8 cellular contexts compared by ENCODE assay signal in genomic region chr2:134253804-134254203, GRCh38. TPM values are rescaled to one million over a fixed set of nuclear protein-coding genes. Genes with fewer than 3 reads are reported as not detected.
A peak's percentile ranks its signal among the peaks of the same experiment; 100 is the strongest.
DNase-seq lines count a peak whose midpoint lies in the region; ATAC-seq and TF ChIP-seq lines count a peak whose summit lies in the region.

Gene MGAT5, plus strand, starts transcription at chr2:134254072. Its CDS starts 332 bp downstream, at chr2:134254404.

- TF ChIP-seq CTCF in esophagus squamous epithelium (IDR thresholded peaks at IDR 0.05) (no peak), coronary artery (IDR thresholded peaks at IDR 0.05) (no peak)

- WGBS in esophagus squamous epithelium, 2 donors: 28 to 37% methylated on average over 4 of the region's 4 CpGs

- no peaks in the 10 kb centered on the region for H3K36me3 ChIP-seq in esophagus squamous epithelium
- H3K36me3 ChIP-seq in rectal smooth muscle tissue (ENCODE audit: control insufficient read depth, insufficient read depth, low read length): no peaks in the 10 kb centered on the region

- intact Hi-C loops in esophagus squamous epithelium (cut with DNase I): no loop called here

- ATAC-seq in GM18499 (IDR thresholded peaks at IDR 0.05; ENCODE audit: insufficient read depth, unreplicated experiment) (peak; percentile 0), HG02678 (IDR thresholded peaks at IDR 0.05; ENCODE audit: unreplicated experiment) (peak; percentile 19), HG02885 (IDR thresholded peaks at IDR 0.05; ENCODE audit: poor library complexity, unreplicated experiment) (no peak)

- H3K4me3 ChIP-seq in esophagus squamous epithelium (no peak within 1 kb of the TSS), rectal smooth muscle tissue (ENCODE audit: low read length) (peak within 1 kb of the TSS; percentile 16), coronary artery (no peak within 1 kb of the TSS)

- DNase-seq in NCI-H69 (lab: John Stamatoyannopoulos, UW): peak; percentile 93
- no peak for DNase-seq in esophagus squamous epithelium (lab: John Stamatoyannopoulos, UW)
- DNase-seq in coronary artery (ENCODE audit: low spot score): no peak
- no peak for DNase-seq in stimulated activated CD4-positive, alpha-beta T cell treated with anti-CD3 and anti-CD28 coated beads, Interleukin-4, amount 100 ng/mL, for 24 hours

- no peak within 1 kb of the TSS for H3K9ac ChIP-seq in rectal smooth muscle tissue (ENCODE audit: low read length)

- TF ChIP-seq POLR2A in esophagus squamous epithelium (IDR thresholded peaks at IDR 0.05): no peak

- H3K4me1 ChIP-seq in esophagus squamous epithelium: peaks cover 12 to 54% (median 14%) of the 10 kb centered on the region in 3 donors
- no peaks in the 10 kb centered on the region for H3K4me1 ChIP-seq in rectal smooth muscle tissue (ENCODE audit: control insufficient read depth, insufficient read depth, low read length)

- H3K27ac ChIP-seq in esophagus squamous epithelium: no peak within 1 kb of the TSS
- no peak within 1 kb of the TSS for H3K27ac ChIP-seq in rectal smooth muscle tissue (ENCODE audit: low read depth, low read length)
- H3K27ac ChIP-seq in coronary artery: no peak within 1 kb of the TSS

- H3K27me3 ChIP-seq in esophagus squamous epithelium: no peaks in the 10 kb centered on the region
- no peaks in the 10 kb centered on the region for H3K27me3 ChIP-seq in rectal smooth muscle tissue (ENCODE audit: control insufficient read depth, insufficient read depth, low read length)

- H3K9me3 ChIP-seq in esophagus squamous epithelium: no peaks in the 10 kb centered on the region

RNA-seq across cellular contexts. Expression of gene MGAT5, which starts in this region (rescaled TPM):
- 10 to 100 TPM; 14.2 to 29.2 (median 24.6) TPM for total RNA-seq in esophagus squamous epithelium
